ENCODE assay signal across 12 cellular contexts in the genomic region with DNA sequence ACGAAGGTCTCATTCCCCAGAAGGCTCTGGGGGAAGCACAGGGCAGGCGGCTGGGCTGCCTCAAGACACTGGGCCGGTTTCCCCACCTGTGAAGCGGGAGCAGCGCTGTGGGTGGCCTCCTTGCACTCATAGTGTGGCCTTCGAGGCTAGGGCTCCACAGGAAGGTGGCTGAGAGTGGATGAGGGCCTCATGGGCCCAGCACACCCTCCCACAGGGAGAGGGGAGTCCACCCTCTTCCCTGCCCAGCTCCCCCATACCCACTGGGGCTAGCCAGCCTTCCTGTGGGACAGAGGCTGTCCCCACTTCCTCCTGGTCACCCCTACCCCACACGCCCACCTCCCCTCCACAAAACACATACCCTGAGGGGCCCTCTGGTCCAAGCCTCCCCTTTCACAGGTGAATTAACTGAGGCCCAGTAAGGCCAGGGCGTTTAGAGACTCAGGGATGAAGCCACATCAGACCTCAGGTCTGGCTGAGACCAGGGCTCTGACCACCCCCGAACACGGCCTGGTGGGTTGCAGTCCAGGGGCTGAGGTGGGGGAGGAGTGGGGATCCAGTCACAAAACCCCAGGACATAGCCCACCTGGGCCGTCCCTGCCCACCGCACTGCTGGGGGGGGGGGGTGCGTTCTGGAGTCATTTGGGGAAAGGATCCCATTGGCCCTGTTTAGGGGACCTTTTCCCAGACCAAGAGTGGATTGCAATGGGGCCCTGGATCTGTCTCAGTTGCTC. TPM values are rescaled to one million over a fixed set of nuclear protein-coding genes. Genes with fewer than 3 reads are reported as not detected.
DNase-seq lines count a peak whose midpoint lies in the region; ATAC-seq and TF ChIP-seq lines count a peak whose summit lies in the region.
"Had no signal": no experiment of that assay in that cellular context is flagged by ENCODE, and none has a peak within 500 bp of the region (broad histone marks: within the 10 kb centered on the region; RNA-seq: fewer than 3 reads in every experiment).

No MANE protein-coding gene starts in this region.

- ATAC-seq in left ventricle myocardium superior, result no peak
- ATAC-seq: activated CD4-positive, CD25-positive, alpha-beta regulatory T cell treated with anti-CD3 and anti-CD28 coated beads, Interleukin-2, amount 50 U/mL, for 24 hours had no signal

- H3K27ac ChIP-seq in left ventricle myocardium inferior (replicated peaks) (peak overlapping the region; percentile 73), urinary bladder (ENCODE audit: low read depth) (peak overlapping the region; percentile 28)

- H3K9me3 ChIP-seq in left ventricle myocardium inferior (replicated peaks), result peaks cover 7% of the 10 kb centered on the region
- H3K9me3 ChIP-seq in mononuclear cell (ENCODE audit: low read depth, low read length), result no peaks in the 10 kb centered on the region

- H3K36me3 ChIP-seq in left ventricle myocardium inferior (no peaks in the 10 kb centered on the region), urinary bladder (ENCODE audit: insufficient read depth) (no peaks in the 10 kb centered on the region)

- H3K4me1 ChIP-seq in left ventricle myocardium inferior (peaks cover 48% of the 10 kb centered on the region), mononuclear cell (ENCODE audit: insufficient read depth, low read length) (peaks cover 36% of the 10 kb centered on the region), urinary bladder (ENCODE audit: insufficient read depth) (no peaks in the 10 kb centered on the region)

- 76% methylated on average over 13 of the region's 13 CpGs for WGBS in urinary bladder

- peak overlapping the region; percentile 75 for H3K4me3 ChIP-seq in left ventricle myocardium inferior
- H3K4me3 ChIP-seq in cardiac fibroblast (replicated peaks in 1 of 2; ENCODE audit: low read depth in 2 of 2, low read length in 2 of 2), result peak overlapping the region; percentile 73 to 95
- peak overlapping the region; percentile 51 for H3K4me3 ChIP-seq in mononuclear cell (ENCODE audit: low read length)
- peak overlapping the region; percentile 59 for H3K4me3 ChIP-seq in urinary bladder (ENCODE audit: low read depth, low read length)

- peaks cover 59% of the 10 kb centered on the region for H3K27me3 ChIP-seq in left ventricle myocardium inferior (ENCODE audit: low read depth)
- peaks cover 16% of the 10 kb centered on the region for H3K27me3 ChIP-seq in mononuclear cell (ENCODE audit: insufficient read depth, low read length)

- intact Hi-C loops in left ventricle myocardium inferior (cut with micrococcal nuclease), result no loop called here
- intact Hi-C loops in left ventricle myocardium superior (cut with micrococcal nuclease), result no loop called here

- DNase-seq in left ventricle myocardium inferior, result no peak
- DNase-seq in left ventricle myocardium superior, result no peak
- DNase-seq in cardiac fibroblast (ENCODE audit: low read depth in 2 of 2), result no peak
- no peak for DNase-seq in effector CD8-positive, alpha-beta T cell (lab: John Stamatoyannopoulos, UW)
- DNase-seq in islet precursor cell, result no peak
- DNase-seq in EL, result no peak
- DNase-seq: DND-41, NCI-H345 had no signal

- TF ChIP-seq CTCF in left ventricle myocardium inferior (IDR thresholded peaks at IDR 0.05; ENCODE audit: borderline replicate concordance) (no peak), cardiac fibroblast (IDR thresholded peaks at IDR 0.05; ENCODE audit: low read depth, low read length) (no peak)

RNA-seq across cellular contexts. Expression of gene ANPEP, which starts 1.1 kb away (rescaled TPM):
- total RNA-seq in left ventricle myocardium inferior, result 8.9 TPM
- total RNA-seq in left ventricle myocardium superior, result 7.7 TPM
- total RNA-seq in mononuclear cell, result 98.8 TPM
- 14.6 TPM for total RNA-seq in urinary bladder
- 26.8 TPM for polyA plus RNA-seq in urinary bladder

RNA-seq across cellular contexts. Expression of gene MESP2, which starts 37.4 kb away (rescaled TPM):
- total RNA-seq in left ventricle myocardium inferior (0.27 TPM), left ventricle myocardium superior (0.20 TPM), mononuclear cell (not detected), urinary bladder (not detected)
- polyA plus RNA-seq in urinary bladder, result 0.10 TPM
- total RNA-seq: dermis microvascular lymphatic vessel endothelial cell had no signal
